8 cellular contexts compared by ENCODE assay signal in genomic region chr16:71542377-71542776, GRCh38. TPM values are rescaled to one million over a fixed set of nuclear protein-coding genes. Genes with fewer than 3 reads are reported as not detected.
DNase-seq lines count a peak whose midpoint lies in the region; ATAC-seq and TF ChIP-seq lines count a peak whose summit lies in the region.

No MANE protein-coding gene starts in this region.

- H3K36me3 Mint-ChIP-seq in effector memory CD8-positive, alpha-beta T cell (ENCODE audit: insufficient read depth), result no peaks in the 10 kb centered on the region

- H3K27me3 Mint-ChIP-seq in effector memory CD8-positive, alpha-beta T cell, result peaks cover 16 to 27% of the 10 kb centered on the region in 2 donors

- no peak overlapping the region for H3K4me3 ChIP-seq in MM.1S (ENCODE audit: low read length)
- H3K4me3 ChIP-seq in osteoblast (ENCODE audit: insufficient read depth, low read length), result no peak overlapping the region

- peak; percentile 25 for DNase-seq in MM.1S
- peak; percentile 41 to 59 for DNase-seq in activated CD4-positive, alpha-beta T cell treated with anti-CD3 and anti-CD28 coated beads for 4 hours
- peak; percentile 45 to 48 (median 48) for DNase-seq in effector memory CD8-positive, alpha-beta T cell
- DNase-seq in osteoblast (ENCODE audit: insufficient read length, low spot score, missing footprints), result peak; percentile 46
- DNase-seq in NCI-H526 treated with DMSO at 0.1 percent for 48 hours (lab: John Stamatoyannopoulos, UW), result no peak
- no peak for DNase-seq in HK-2 (ENCODE audit: unreplicated experiment)

- H3K4me1 ChIP-seq in MM.1S (ENCODE audit: low read length) (no peaks in the 10 kb centered on the region), osteoblast (ENCODE audit: insufficient read depth, low read length) (no peaks in the 10 kb centered on the region)

- no peak overlapping the region for H3K9ac ChIP-seq in MM.1S (ENCODE audit: low read length)

- H3K9me3 ChIP-seq in MM.1S (replicated peaks; ENCODE audit: insufficient read depth, low read length), result no peaks in the 10 kb centered on the region
- no peaks in the 10 kb centered on the region for H3K9me3 ChIP-seq in osteoblast (ENCODE audit: low read depth, low read length)

- H3F3A ChIP-seq in MM.1S (ENCODE audit: insufficient read depth, low read length), result no peaks in the 10 kb centered on the region

- H3K27ac ChIP-seq in C4-2B (no peak overlapping the region), MM.1S (ENCODE audit: low read length) (no peak overlapping the region), osteoblast (ENCODE audit: low read depth, low read length) (no peak overlapping the region)

- no peaks in the 10 kb centered on the region for H3K9me2 ChIP-seq in MM.1S (replicated peaks; ENCODE audit: insufficient read depth, low read length)

- no peak overlapping the region for H3K27ac Mint-ChIP-seq in effector memory CD8-positive, alpha-beta T cell

- H3K79me2 ChIP-seq in MM.1S (ENCODE audit: low read length) (no peaks in the 10 kb centered on the region), osteoblast (ENCODE audit: insufficient read depth, low read length) (no peaks in the 10 kb centered on the region)

- H3K27me3 ChIP-seq in MM.1S (replicated peaks; ENCODE audit: insufficient read depth, low read length) (no peaks in the 10 kb centered on the region), osteoblast (ENCODE audit: insufficient read depth, low read length) (peaks cover 13% of the 10 kb centered on the region)

- H3K36me3 ChIP-seq in MM.1S (replicated peaks; ENCODE audit: insufficient read depth, low read length) (no peaks in the 10 kb centered on the region), osteoblast (ENCODE audit: insufficient read depth, low read length) (no peaks in the 10 kb centered on the region)

- H2AFZ ChIP-seq in MM.1S (ENCODE audit: low read length), result no peak overlapping the region
- H2AFZ ChIP-seq in osteoblast (ENCODE audit: low read length), result peak overlapping the region; percentile 2

- H3K4me2 ChIP-seq in MM.1S (ENCODE audit: low read depth, low read length), result no peak overlapping the region
- H3K4me2 ChIP-seq in osteoblast (ENCODE audit: insufficient read depth, low read length), result peak overlapping the region; percentile 28

- H3K4me3 Mint-ChIP-seq in effector memory CD8-positive, alpha-beta T cell, result no peak overlapping the region

- no peaks in the 10 kb centered on the region for H3K9me3 Mint-ChIP-seq in effector memory CD8-positive, alpha-beta T cell

- peak; percentile 81 for TF ChIP-seq CTCF in C4-2B (conservative IDR thresholded peaks at IDR 0.05)
- peak; percentile 69 for TF ChIP-seq CTCF in MM.1S (IDR thresholded peaks at IDR 0.05; ENCODE audit: low read length)
- TF ChIP-seq CTCF in osteoblast (IDR thresholded peaks at IDR 0.05; ENCODE audit: extremely low read depth, low read depth, low read length), result peak; percentile 70

- H3K4me1 Mint-ChIP-seq in effector memory CD8-positive, alpha-beta T cell (ENCODE audit: low read depth in 2 of 2), result peaks cover 4 to 5% of the 10 kb centered on the region in 2 donors

- no peaks in the 10 kb centered on the region for H4K20me1 ChIP-seq in MM.1S (ENCODE audit: insufficient read depth, low read length)
- no peaks in the 10 kb centered on the region for H4K20me1 ChIP-seq in osteoblast (ENCODE audit: insufficient read depth, low read length)

- peak; percentile 58 for ATAC-seq in GM19328 (IDR thresholded peaks at IDR 0.05; ENCODE audit: unreplicated experiment)
- peak; percentile 81 for ATAC-seq in effector memory CD8-positive, alpha-beta T cell (replicated peaks)

RNA-seq across cellular contexts. Expression of gene CHST4, which starts 16.2 kb away (rescaled TPM):
- not detected in 2 replicates for total RNA-seq in osteoblast

RNA-seq across cellular contexts. Expression of gene TAT, which starts 34.5 kb away (rescaled TPM):
- under 0.01 TPM in 1 of 2 replicates, not detected in the other for total RNA-seq in osteoblast

RNA-seq across cellular contexts. Expression of gene ZNF19, which starts 53.3 kb away (rescaled TPM):
- total RNA-seq in osteoblast, result 6.2 and 6.5 TPM in 2 replicates

Comparison
In these comparisons a context has a peak if more than half of its experiments do, and no peak if none do; other contexts are left out.
1. DNase-seq: peak in MM.1S (single experiment), activated CD4-positive, alpha-beta T cell treated with anti-CD3 and anti-CD28 coated beads for 4 hours (2 of 2), effector memory CD8-positive, alpha-beta T cell (3 of 3) and osteoblast (single experiment); none in NCI-H526 treated with DMSO at 0.1 percent for 48 hours (single experiment) and HK-2 (single experiment).
2. Peak in every context shown above with its lines, with median percentiles within 50 percentile points of each other: CTCF ChIP-seq.